Comparison of ENCODE assay signal across 9 cellular contexts in the genomic region with DNA sequence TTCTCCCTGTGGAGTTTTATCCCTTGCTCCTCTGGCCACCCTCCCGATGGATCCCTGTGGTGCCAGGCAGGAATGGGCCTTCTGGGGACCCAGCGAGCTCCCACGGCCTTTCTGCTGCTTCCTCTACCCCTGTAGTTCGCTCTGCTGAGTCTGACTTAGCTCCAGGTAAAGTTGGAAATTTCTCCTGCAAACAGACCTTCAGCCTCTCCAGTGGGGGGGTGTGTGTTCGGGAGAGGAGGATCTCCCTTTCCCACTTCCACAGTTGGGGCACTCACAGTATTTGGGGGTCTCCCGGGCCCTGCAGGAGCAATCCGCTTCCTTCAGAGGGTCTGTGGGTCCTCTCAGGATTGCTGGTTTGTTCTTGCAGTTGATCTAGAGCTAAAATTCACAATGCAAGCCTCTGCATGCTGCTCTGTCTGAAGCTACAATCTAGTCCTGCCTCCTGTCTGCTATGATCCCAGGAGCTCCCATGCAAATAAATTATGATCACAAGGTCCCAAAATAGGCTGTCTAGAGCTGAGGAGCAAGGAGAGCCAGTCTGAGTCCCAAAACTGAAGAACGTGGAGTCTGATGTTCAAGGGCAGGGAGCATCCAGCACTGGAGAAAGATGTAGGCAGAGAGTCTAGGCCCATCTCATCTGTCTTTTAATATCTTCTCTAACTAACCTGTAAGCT. TPM values are rescaled to one million over a fixed set of nuclear protein-coding genes. Genes with fewer than 3 reads are reported as not detected.
DNase-seq lines count a peak whose midpoint lies in the region; ATAC-seq and TF ChIP-seq lines count a peak whose summit lies in the region.
"Had no signal": no experiment of that assay in that cellular context is flagged by ENCODE, and none has a peak within 500 bp of the region (broad histone marks: within the 10 kb centered on the region; RNA-seq: fewer than 3 reads in every experiment).

No MANE protein-coding gene starts in this region.

- H4K20me1 ChIP-seq in HCT116 (ENCODE audit: insufficient read depth): no peaks in the 10 kb centered on the region

- H3K9me2 ChIP-seq in HCT116 (ENCODE audit: insufficient read depth): no peaks in the 10 kb centered on the region

- no peaks in the 10 kb centered on the region for H3K9me3 ChIP-seq in HCT116 (ENCODE audit: control insufficient read depth in 1 of 2, insufficient read depth in 1 of 2, low read depth in 1 of 2, low read length in 2 of 2)
- H3K9me3 ChIP-seq in SK-N-MC (ENCODE audit: low read depth, low read length): no peaks in the 10 kb centered on the region
- H3K9me3 ChIP-seq in esophagus (ENCODE audit: control insufficient read depth in 2 of 2, insufficient read depth in 1 of 2, low read depth in 1 of 2, low read length in 1 of 2): no peaks in the 10 kb centered on the region
- H3K9me3 ChIP-seq in skeletal muscle tissue (ENCODE audit: control insufficient read depth in 3 of 3, low read length in 3 of 3): no peaks in the 10 kb centered on the region

- peaks cover 64% of the 10 kb centered on the region for H3K79me2 ChIP-seq in HCT116 (ENCODE audit: insufficient read depth, low read length)

- peaks cover 4 to 19% of the 10 kb centered on the region in 2 experiments; a peak in 3 of 4 replicates for H3K36me3 ChIP-seq in HCT116 (ENCODE audit: control insufficient read depth in 1 of 2, insufficient read depth in 2 of 2, low read length in 2 of 2)
- H3K36me3 ChIP-seq in SK-N-MC (ENCODE audit: insufficient read depth, low read length): peaks cover 37% of the 10 kb centered on the region
- peaks cover 8 to 14% of the 10 kb centered on the region in 2 donors for H3K36me3 ChIP-seq in esophagus (ENCODE audit: control insufficient read depth in 2 of 2, insufficient read depth in 2 of 2, low read length in 1 of 2)
- peaks cover 12 to 24% (median 13%) of the 10 kb centered on the region in 3 donors for H3K36me3 ChIP-seq in skeletal muscle tissue (ENCODE audit: control insufficient read depth in 3 of 3, insufficient read depth in 3 of 3, low read length in 3 of 3)

- H3K4me2 ChIP-seq in HCT116 (ENCODE audit: low read length): peak overlapping the region; percentile 71

- ATAC-seq in HCT116 (no peak; the same call in 1 of the 2 replicates), GM21786 (IDR thresholded peaks at IDR 0.05; ENCODE audit: unreplicated experiment) (no peak)

- H3K27me3 ChIP-seq in HCT116 (ENCODE audit: insufficient read depth, low read length) (no peaks in the 10 kb centered on the region), esophagus (ENCODE audit: control insufficient read depth in 1 of 2, insufficient read depth in 2 of 2, low read length in 2 of 2) (no peaks in the 10 kb centered on the region), skeletal muscle tissue (ENCODE audit: control insufficient read depth in 3 of 3, insufficient read depth in 3 of 3, low read length in 3 of 3) (no peaks in the 10 kb centered on the region)

- 57 to 59% methylated on average over 8 of the region's 8 CpGs for WGBS in esophagus, 2 donors

- no peak for TF ChIP-seq POLR2A in HCT116 (IDR thresholded peaks at IDR 0.05; ENCODE audit: borderline replicate concordance, extremely low read depth, insufficient read depth, insufficient read length)

- TF ChIP-seq CTCF in HCT116 (IDR thresholded peaks at IDR 0.05 in 2 of 3, conservative IDR thresholded peaks at IDR 0.05 in 1 of 3; ENCODE audit: borderline replicate concordance in 1 of 3, insufficient read depth in 1 of 3, low read depth in 2 of 3, low read length in 2 of 3): no peak

- CTCF ChIA-PET in HCT116 (lab: Charles Lee): interaction anchor here (1.3 to 1.4 kb wide), 2 partner anchors 14 to 114 kb away, joined by 3 to 7 read pairs; no protein-coding TSS in a partner anchor

- DNase-seq in HCT116 (ENCODE audit: low read depth, low spot score) (no peak), SK-N-MC (ENCODE audit: low read depth, low spot score) (no peak), H4 (ENCODE audit: low spot score) (no peak), NCI-H2196 treated with DMSO at 0.1 percent for 48 hours (lab: John Stamatoyannopoulos, UW; ENCODE audit: unreplicated experiment) (no peak)
- DNase-seq in stimulated activated naive CD4-positive, alpha-beta T cell treated with Interleukin-2 at 50 U/mL for 16 hours (lab: John Stamatoyannopoulos, UW): no peak
- DNase-seq: T-helper 9 cell had no signal

- TF ChIP-seq RAD21 in HCT116 (IDR thresholded peaks at IDR 0.05; ENCODE audit: low read depth): no peak

- H3K27ac ChIP-seq in HCT116 (ENCODE audit: low read depth, low read length): peak overlapping the region; percentile 77
- peak overlapping the region; percentile 77 for H3K27ac ChIP-seq in SK-N-MC
- peak overlapping the region; percentile 93 to 94 for H3K27ac ChIP-seq in esophagus (ENCODE audit: low read depth in 2 of 2, low read length in 1 of 2)
- H3K27ac ChIP-seq in skeletal muscle tissue (ENCODE audit: low read depth, low read length): peak overlapping the region; percentile 64

- peak overlapping the region; percentile 65 for H3K9ac ChIP-seq in HCT116 (ENCODE audit: low read length)
- peak overlapping the region; percentile 32 for H3K9ac ChIP-seq in SK-N-MC (ENCODE audit: insufficient read length)
- peak overlapping the region in 2 of 3 donors; percentile 41 to 45 for H3K9ac ChIP-seq in skeletal muscle tissue (ENCODE audit: low read depth in 1 of 3, low read length in 3 of 3)

- intact Hi-C loops in HCT116 (cut with micrococcal nuclease): no loop called here

- RAD21 ChIA-PET in HCT116 (lab: Charles Lee; ENCODE audit: low non-redundant PET in 1 of 2, low total read pairs in 2 of 2, uncharacterized antibody in 2 of 2, unreplicated experiment in 2 of 2): no interaction called here

- BruUV-seq in HCT116 (replicated peaks; lab: Mats Ljungman, UMichigan): no TSS peak

- H3K4me1 ChIP-seq in HCT116 (ENCODE audit: control insufficient read depth in 1 of 2, insufficient read depth in 2 of 2, low read length in 2 of 2): peaks cover 19 to 29% of the 10 kb centered on the region in 2 experiments
- H3K4me1 ChIP-seq in esophagus (ENCODE audit: control insufficient read depth in 2 of 2, insufficient read depth in 2 of 2, low read length in 1 of 2): peaks cover 7 to 18% of the 10 kb centered on the region in 2 donors
- H3K4me1 ChIP-seq in skeletal muscle tissue (ENCODE audit: control insufficient read depth in 3 of 3, insufficient read depth in 3 of 3, low read length in 3 of 3): peaks cover 28 to 42% (median 33%) of the 10 kb centered on the region in 3 donors

- peak overlapping the region in 1 of 2 experiments; percentile 39; a peak in 1 of 4 replicates for H3K4me3 ChIP-seq in HCT116 (replicated peaks in 1 of 2; ENCODE audit: low read depth in 1 of 2, low read length in 2 of 2)
- H3K4me3 ChIP-seq in SK-N-MC: no peak overlapping the region
- H3K4me3 ChIP-seq in esophagus (ENCODE audit: low read depth in 1 of 2, low read length in 2 of 2): no peak overlapping the region
- H3K4me3 ChIP-seq in skeletal muscle tissue (ENCODE audit: low read length in 3 of 3): peak overlapping the region in 1 of 3 donors; percentile 39

- POLR2A ChIA-PET in HCT116 (lab: Charles Lee): interaction anchor here (0.6 to 1.9 kb wide), 4 partner anchors 9 to 822 kb away, joined by 3 to 13 read pairs (median 5); a partner anchor contains a TSS

- no peak overlapping the region for H2AFZ ChIP-seq in HCT116 (ENCODE audit: low read depth, low read length, poor library complexity, severe bottlenecking)

TF ChIP-seq in HCT116, 20 proteins besides CTCF, POLR2A, EP300 and RAD21:
- TF ChIP-seq JUND (IDR thresholded peaks at IDR 0.05) (no peak), POLR2AphosphoS5 (IDR thresholded peaks at IDR 0.05; ENCODE audit: low read depth, low read length) (no peak)

RNA-seq across cellular contexts. Expression of a gene that starts 18.3 kb away (rescaled TPM):
- total RNA-seq in HCT116 (2021; ENCODE audit: unreplicated experiment) (27.0 TPM), skeletal muscle tissue (12.0 TPM)
- 17.0 and 22.8 TPM in 2 replicates for polyA plus RNA-seq in HCT116 (2012)
- polyA plus RNA-seq in esophagus: 10 to 100 TPM in 1 of 2 donors, 1 to 10 TPM in 1; 6.3 to 10.6 TPM
- total RNA-seq in H4 (2014; rRNA removed; shearing (Covaris generic)): 15.3 and 23.8 TPM in 2 replicates

RNA-seq across cellular contexts. Expression of a gene that starts 18.6 kb away (rescaled TPM):
- total RNA-seq in HCT116 (2021; ENCODE audit: unreplicated experiment) (44.9 TPM), skeletal muscle tissue (44.9 TPM)
- 13.1 and 19.0 TPM in 2 replicates for polyA plus RNA-seq in HCT116 (2012)
- polyA plus RNA-seq in esophagus: 1 to 10 TPM; 3.9 to 4.0 TPM
- total RNA-seq in H4 (2014; rRNA removed; shearing (Covaris generic)): 61.8 and 71.1 TPM in 2 replicates

RNA-seq across cellular contexts. Expression of a gene that starts 20.1 kb away (rescaled TPM):
- total RNA-seq in HCT116 (2021; ENCODE audit: unreplicated experiment) (151 TPM), skeletal muscle tissue (76.2 TPM)
- 100 and 104 TPM in 2 replicates for polyA plus RNA-seq in HCT116 (2012)
- polyA plus RNA-seq in esophagus: 100 to 1,000 TPM; 111 to 213 TPM
- 287 and 344 TPM in 2 replicates for total RNA-seq in H4 (2014; rRNA removed; shearing (Covaris generic))
